26 cellular contexts compared by ENCODE assay signal in the genomic region with DNA sequence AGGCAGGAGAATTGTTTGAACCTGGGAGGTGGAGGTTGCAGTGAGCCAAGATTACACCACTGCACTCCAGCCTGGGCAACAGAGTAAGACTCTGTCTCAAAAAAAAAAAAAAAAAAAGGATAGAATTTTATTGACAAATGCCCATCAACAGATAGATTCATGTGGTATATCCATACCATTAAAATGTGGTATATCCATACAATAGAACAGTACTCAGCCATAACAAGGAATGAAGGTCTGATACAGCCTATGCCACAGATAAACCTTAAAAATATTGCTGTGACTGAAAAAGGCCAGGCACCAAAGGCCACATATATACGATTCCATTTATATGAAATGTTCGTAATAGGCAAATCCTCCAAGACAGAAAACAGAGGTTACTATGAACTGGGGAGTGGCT.
"Had no signal": no experiment of that assay in that cellular context is flagged by ENCODE, and none has a peak within 500 bp of the region (broad histone marks: within the 10 kb centered on the region; RNA-seq: fewer than 3 reads in every experiment).

No MANE protein-coding gene starts in this region.

- H3K27me3 ChIP-seq: colonic mucosa, dorsolateral prefrontal cortex, esophagus muscularis mucosa, esophagus squamous epithelium, foreskin keratinocyte, gastrocnemius medialis, gastroesophageal sphincter, heart left ventricle, heart right ventricle, hepatocyte had no signal

- H3K9me3 ChIP-seq: colonic mucosa, esophagus muscularis mucosa, esophagus squamous epithelium, gastrocnemius medialis, gastroesophageal sphincter, heart left ventricle, heart right ventricle had no signal

- H3K36me3 ChIP-seq: colonic mucosa had no signal

- H3K27ac ChIP-seq: colonic mucosa, coronary artery, dorsolateral prefrontal cortex, epithelial cell of prostate, esophagus muscularis mucosa, esophagus squamous epithelium, foreskin keratinocyte, gastrocnemius medialis, gastroesophageal sphincter, heart left ventricle, heart right ventricle, hepatocyte had no signal

- DNase-seq: colonic mucosa; cortex of kidney; dermis blood vessel endothelial cell; dorsolateral prefrontal cortex; effector CD4-positive, alpha-beta T cell; effector CD8-positive, alpha-beta T cell; effector memory CD4-positive, alpha-beta T cell; effector memory CD8-positive, alpha-beta T cell; endodermal cell; erythroblast; esophagus squamous epithelium; foreskin fibroblast; foreskin keratinocyte; foreskin melanocyte; gastrocnemius medialis; glutamatergic neuron; head of caudate nucleus; heart left ventricle; heart right ventricle had no signal

- H2AFZ ChIP-seq: hepatocyte had no signal

- H3K4me3 ChIP-seq: colonic mucosa, coronary artery, dorsolateral prefrontal cortex, esophagus muscularis mucosa, esophagus squamous epithelium, gastrocnemius medialis, gastroesophageal sphincter, heart left ventricle, heart right ventricle, hepatocyte had no signal

- ATAC-seq: effector memory CD8-positive, alpha-beta T cell; esophagus mucosa; foreskin keratinocyte; gastrocnemius medialis; gastroesophageal sphincter; heart left ventricle; heart right ventricle had no signal

- H3K4me2 ChIP-seq: hepatocyte had no signal

- FAIRE-seq: endothelial cell of umbilical vein had no signal

- H3K4me1 ChIP-seq: colonic mucosa, esophagus squamous epithelium, foreskin keratinocyte had no signal
